8 cellular contexts compared by ENCODE assay signal in genomic region chr7:112204072-112204775, GRCh38. TPM values are rescaled to one million over a fixed set of nuclear protein-coding genes. Genes with fewer than 3 reads are reported as not detected.
DNase-seq lines count a peak whose midpoint lies in the region; ATAC-seq lines count a peak whose summit lies in the region.

No MANE protein-coding gene starts in this region.

- peaks cover 48% of the 10 kb centered on the region for H3K27me3 Mint-ChIP-seq in activated CD8-positive, alpha-beta T cell treated with anti-CD3 and anti-CD28 coated beads, Interleukin-2, amount 10 ng/mL, durations not matched to agents 7 days and 5 days (ENCODE audit: low read depth)

- DNase-seq in HT-29 (ENCODE audit: low spot score) (peak; percentile 33), AG20443 (ENCODE audit: low spot score) (no peak), DMS153 treated with DMSO at 0.1 percent for 48 hours (lab: John Stamatoyannopoulos, UW; ENCODE audit: unreplicated experiment) (no peak)
- peak; percentile 24 for DNase-seq in activated CD8-positive, alpha-beta T cell treated with anti-CD3 and anti-CD28 coated beads, Interleukin-2, amount 10 ng/mL, durations not matched to agents 7 days and 5 days
- no peak for DNase-seq in stimulated activated effector memory CD8-positive, alpha-beta T cell treated with anti-CD3 and anti-CD28 coated beads, Interleukin-12 subunit alpha, Interleukin-12 subunit beta, amount 100 ng/mL, for 72 hours (ENCODE audit: low spot score in 2 of 2)
- no peak for DNase-seq in activated CD8-positive, alpha-beta memory T cell treated with anti-CD3 and anti-CD28 coated beads for 24 hours

- H3K4me3 ChIP-seq in BLaER1 (peak overlapping the region; percentile 84), iPS-20b (ENCODE audit: low read length) (peak overlapping the region; percentile 95)

- H3K27me3 ChIP-seq in BLaER1 = peaks cover 6% of the 10 kb centered on the region; the same call in 1 of the 2 replicates
- H3K27me3 ChIP-seq in iPS-20b (ENCODE audit: insufficient read depth, low read length) = no peaks in the 10 kb centered on the region; the same call in 1 of the 2 replicates

- ATAC-seq in activated CD8-positive, alpha-beta T cell treated with anti-CD3 and anti-CD28 coated beads, Interleukin-2, amount 10 ng/mL, durations not matched to agents 7 days and 5 days = no peak
- no peak for ATAC-seq in stimulated activated effector memory CD8-positive, alpha-beta T cell treated with anti-CD3 and anti-CD28 coated beads, Interleukin-12 subunit alpha, Interleukin-12 subunit beta, amount 100 ng/mL, for 72 hours

- H3K9ac ChIP-seq in BLaER1 = no peak overlapping the region; the same call in 1 of the 2 replicates
- H3K9ac ChIP-seq in iPS-20b (ENCODE audit: low read depth, low read length) = peak overlapping the region; percentile 81; the same call in 1 of the 2 replicates

- no peak overlapping the region for H3K27ac ChIP-seq in BLaER1
- H3K27ac ChIP-seq in iPS-20b (ENCODE audit: low read length) = no peak overlapping the region

- H3K36me3 ChIP-seq in BLaER1 = no peaks in the 10 kb centered on the region
- no peaks in the 10 kb centered on the region for H3K36me3 ChIP-seq in iPS-20b (ENCODE audit: insufficient read depth, low read depth, low read length)

- H3K4me1 Mint-ChIP-seq in activated CD8-positive, alpha-beta T cell treated with anti-CD3 and anti-CD28 coated beads, Interleukin-2, amount 10 ng/mL, durations not matched to agents 7 days and 5 days (ENCODE audit: low read depth) = peaks cover 28% of the 10 kb centered on the region
- peaks cover 31% of the 10 kb centered on the region for H3K4me1 Mint-ChIP-seq in stimulated activated effector memory CD8-positive, alpha-beta T cell treated with anti-CD3 and anti-CD28 coated beads, Interleukin-12 subunit alpha, Interleukin-12 subunit beta, amount 100 ng/mL, for 72 hours

- POLR2A ChIA-PET in activated CD8-positive, alpha-beta T cell treated with anti-CD3 and anti-CD28 coated beads, Interleukin-2, amount 10 ng/mL, durations not matched to agents 7 days and 5 days (lab: Charles Lee) = interaction anchor here (1.1 kb wide), 1 partner anchor 10 kb away, joined by 4 read pairs; no protein-coding TSS in a partner anchor

- H3K4me1 ChIP-seq in BLaER1 (peaks cover 28% of the 10 kb centered on the region), iPS-20b (ENCODE audit: insufficient read depth, low read length) (peaks cover 7% of the 10 kb centered on the region; the same call in 1 of the 2 replicates)

- peak overlapping the region; percentile 93 for H3K4me3 Mint-ChIP-seq in activated CD8-positive, alpha-beta T cell treated with anti-CD3 and anti-CD28 coated beads, Interleukin-2, amount 10 ng/mL, durations not matched to agents 7 days and 5 days
- peak overlapping the region; percentile 99 for H3K4me3 Mint-ChIP-seq in stimulated activated effector memory CD8-positive, alpha-beta T cell treated with anti-CD3 and anti-CD28 coated beads, Interleukin-12 subunit alpha, Interleukin-12 subunit beta, amount 100 ng/mL, for 72 hours

- no peaks in the 10 kb centered on the region for H3K9me3 ChIP-seq in BLaER1
- H3K9me3 ChIP-seq in iPS-20b (ENCODE audit: insufficient read depth, low read depth, low read length) = no peaks in the 10 kb centered on the region

- no peak overlapping the region for H3K27ac Mint-ChIP-seq in activated CD8-positive, alpha-beta T cell treated with anti-CD3 and anti-CD28 coated beads, Interleukin-2, amount 10 ng/mL, durations not matched to agents 7 days and 5 days
- no peak overlapping the region for H3K27ac Mint-ChIP-seq in stimulated activated effector memory CD8-positive, alpha-beta T cell treated with anti-CD3 and anti-CD28 coated beads, Interleukin-12 subunit alpha, Interleukin-12 subunit beta, amount 100 ng/mL, for 72 hours

- CTCF ChIA-PET in activated CD8-positive, alpha-beta T cell treated with anti-CD3 and anti-CD28 coated beads, Interleukin-2, amount 10 ng/mL, durations not matched to agents 7 days and 5 days (lab: Charles Lee) = interaction anchor here (0.7 kb wide), 1 partner anchor 253 kb away, joined by 3 read pairs; no protein-coding TSS in a partner anchor

- no peaks in the 10 kb centered on the region for H3K9me3 Mint-ChIP-seq in activated CD8-positive, alpha-beta T cell treated with anti-CD3 and anti-CD28 coated beads, Interleukin-2, amount 10 ng/mL, durations not matched to agents 7 days and 5 days (ENCODE audit: insufficient read depth)
- H3K9me3 Mint-ChIP-seq in stimulated activated effector memory CD8-positive, alpha-beta T cell treated with anti-CD3 and anti-CD28 coated beads, Interleukin-12 subunit alpha, Interleukin-12 subunit beta, amount 100 ng/mL, for 72 hours = no peaks in the 10 kb centered on the region

- 0 out of 2 replicates have a peak, but pooled peaks cover 7% of the 10 kb centered on the region for H4K20me1 ChIP-seq in BLaER1

- H3K4me2 ChIP-seq in BLaER1 = peak overlapping the region; percentile 98

- peaks cover 3% of the 10 kb centered on the region for H3K36me3 Mint-ChIP-seq in activated CD8-positive, alpha-beta T cell treated with anti-CD3 and anti-CD28 coated beads, Interleukin-2, amount 10 ng/mL, durations not matched to agents 7 days and 5 days (ENCODE audit: low read depth)
- H3K36me3 Mint-ChIP-seq in stimulated activated effector memory CD8-positive, alpha-beta T cell treated with anti-CD3 and anti-CD28 coated beads, Interleukin-12 subunit alpha, Interleukin-12 subunit beta, amount 100 ng/mL, for 72 hours = no peaks in the 10 kb centered on the region

RNA-seq across cellular contexts. Expression of gene DOCK4, which starts 2.0 kb away (rescaled TPM):
- total RNA-seq in HT-29 (2014; rRNA removed; shearing (Covaris generic)) = 3.2 and 4.9 TPM in 2 replicates
- under 1 TPM; 0.10 to 0.18 TPM for total RNA-seq in activated CD8-positive, alpha-beta T cell treated with anti-CD3 and anti-CD28 coated beads, Interleukin-2, amount 10 ng/mL, durations not matched to agents 7 days and 5 days

RNA-seq across cellular contexts. Expression of gene ZNF277, which starts 2.3 kb away (rescaled TPM):
- total RNA-seq in HT-29 (2014; rRNA removed; shearing (Covaris generic)) = 7.9 and 11.0 TPM in 2 replicates
- total RNA-seq in activated CD8-positive, alpha-beta T cell treated with anti-CD3 and anti-CD28 coated beads, Interleukin-2, amount 10 ng/mL, durations not matched to agents 7 days and 5 days = 10 to 100 TPM; 14.8 to 15.6 TPM

Comparison
In these comparisons a context has a peak if more than half of its experiments do, and no peak if none do; other contexts are left out.
1. DNase-seq: peak in HT-29 (single experiment) and activated CD8-positive, alpha-beta T cell treated with anti-CD3 and anti-CD28 coated beads, Interleukin-2, amount 10 ng/mL, durations not matched to agents 7 days and 5 days (single experiment); none in stimulated activated effector memory CD8-positive, alpha-beta T cell treated with anti-CD3 and anti-CD28 coated beads, Interleukin-12 subunit alpha, Interleukin-12 subunit beta, amount 100 ng/mL, for 72 hours (0 of 2), AG20443 (single experiment), DMS153 treated with DMSO at 0.1 percent for 48 hours (single experiment) and activated CD8-positive, alpha-beta memory T cell treated with anti-CD3 and anti-CD28 coated beads for 24 hours (single experiment).